In the genomic region with DNA sequence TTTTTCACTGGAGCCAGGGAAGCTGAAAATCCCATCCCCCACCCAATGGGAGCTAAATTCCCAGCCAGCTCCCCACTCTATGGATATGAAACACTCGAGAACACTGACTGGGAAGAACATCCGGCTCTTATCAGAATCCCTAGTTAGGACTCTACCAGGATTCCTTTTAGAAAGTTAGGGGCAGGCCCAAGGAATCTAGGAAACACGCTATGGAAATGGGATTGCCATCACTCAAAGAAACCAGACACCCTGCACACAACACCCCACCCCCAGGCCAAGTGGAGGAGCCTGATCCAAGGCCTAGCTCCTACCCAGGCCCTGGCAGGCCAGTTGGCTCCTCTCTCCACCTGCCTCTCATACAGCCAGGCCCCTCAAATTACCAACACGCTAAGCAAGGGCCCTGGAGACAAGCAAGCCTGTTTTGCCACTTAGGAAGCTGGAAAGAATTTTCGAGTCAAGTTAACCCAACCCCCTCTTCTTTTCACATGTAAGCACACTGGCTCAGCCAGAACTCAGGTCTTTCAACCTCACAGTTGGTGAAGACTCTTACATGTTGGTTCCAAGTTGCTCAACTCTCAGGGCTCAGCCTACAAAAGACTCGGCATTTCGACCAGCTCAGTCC, we compare ENCODE assay signal across 8 cellular contexts.
DNase-seq lines count a peak whose midpoint lies in the region; ATAC-seq and TF ChIP-seq lines count a peak whose summit lies in the region.

No MANE protein-coding gene starts in this region.

- peak overlapping the region; percentile 74 for H3K4me3 ChIP-seq in GM23338

- no peaks in the 10 kb centered on the region for H3K27me3 ChIP-seq in GM23338 (ENCODE audit: insufficient read depth)

- TF ChIP-seq CTCF in GM23338 (conservative IDR thresholded peaks at IDR 0.05; ENCODE audit: low read depth in 2 of 2), result no peak
- TF ChIP-seq CTCF in activated B cell treated with CpG ODN at 0.5 μM for 24 hours (IDR thresholded peaks at IDR 0.05), result no peak

- peaks cover 11% of the 10 kb centered on the region for H3K36me3 ChIP-seq in GM23338 (ENCODE audit: insufficient read depth)

- H3K79me2 ChIP-seq in GM23338 (replicated peaks; ENCODE audit: insufficient read depth), result peaks cover 76% of the 10 kb centered on the region

- peaks cover 45% of the 10 kb centered on the region for H4K20me1 ChIP-seq in GM23338 (replicated peaks; ENCODE audit: insufficient read depth)

- ATAC-seq in GM23338 (peak; percentile 64), activated B cell treated with CpG ODN at 0.5 μM for 24 hours (ENCODE audit: low read depth) (no peak), left ventricle myocardium superior (peak; percentile 49), HG03097 (IDR thresholded peaks at IDR 0.05; ENCODE audit: low FRiP score, unreplicated experiment) (no peak), GM19035 (IDR thresholded peaks at IDR 0.05; ENCODE audit: unreplicated experiment) (no peak)

- H3K4me1 Mint-ChIP-seq in GM23338 (peaks cover 65% of the 10 kb centered on the region), activated B cell treated with CpG ODN at 0.5 μM for 24 hours (peaks cover 82% of the 10 kb centered on the region)

- H3K4me3 Mint-ChIP-seq in GM23338 (peak overlapping the region; percentile 77), activated B cell treated with CpG ODN at 0.5 μM for 24 hours (peak overlapping the region; percentile 6)

- H3F3A ChIP-seq in GM23338 (replicated peaks; ENCODE audit: low read depth), result peaks cover 43% of the 10 kb centered on the region

- peaks cover 57% of the 10 kb centered on the region for H3K4me1 ChIP-seq in GM23338 (ENCODE audit: insufficient read depth)

- H3K9me3 Mint-ChIP-seq in GM23338 (no peaks in the 10 kb centered on the region), activated B cell treated with CpG ODN at 0.5 μM for 24 hours (no peaks in the 10 kb centered on the region)

- DNase-seq in GM23338 (ENCODE audit: low spot score) (peak; percentile 90), activated B cell treated with CpG ODN at 0.5 μM for 24 hours (no peak), left ventricle myocardium superior (peak; percentile 67), retina (peak; percentile 53), NCI-H748 (lab: John Stamatoyannopoulos, UW; ENCODE audit: unreplicated experiment) (no peak)
- no peak for DNase-seq in stimulated activated naive CD4-positive, alpha-beta T cell (lab: John Stamatoyannopoulos, UW)

- H3K36me3 Mint-ChIP-seq in GM23338 (ENCODE audit: low read depth) (peaks cover 74% of the 10 kb centered on the region), activated B cell treated with CpG ODN at 0.5 μM for 24 hours (ENCODE audit: low read depth) (peaks cover 11% of the 10 kb centered on the region)

- intact Hi-C loops in activated B cell treated with CpG ODN at 0.5 μM for 24 hours (cut with micrococcal nuclease) (loop anchor here (5.0 kb wide), 1 partner anchor 538 kb away; the partner anchor contains the start of gene PPIB), left ventricle myocardium superior (cut with micrococcal nuclease) (no loop called here)

- CTCF ChIA-PET in activated B cell treated with CpG ODN at 0.5 μM for 24 hours (lab: Charles Lee), result interaction anchor here (0.6 to 1.3 kb wide), 3 partner anchors 18 to 31 kb away, joined by 3 read pairs; no protein-coding TSS in a partner anchor

- POLR2A ChIA-PET in activated B cell treated with CpG ODN at 0.5 μM for 24 hours (lab: Charles Lee), result interaction anchor here (1.0 kb wide), 1 partner anchor 194 kb away, joined by 3 read pairs; no protein-coding TSS in a partner anchor

- peak overlapping the region; percentile 99 for H3K27ac ChIP-seq in GM23338 (ENCODE audit: low read depth)

- H3K27ac Mint-ChIP-seq in GM23338, result peak overlapping the region; percentile 100
- peak overlapping the region; percentile 21 for H3K27ac Mint-ChIP-seq in activated B cell treated with CpG ODN at 0.5 μM for 24 hours

- H3K27me3 Mint-ChIP-seq in GM23338 (ENCODE audit: insufficient read depth, low read depth, poor library complexity), result peaks cover 15% of the 10 kb centered on the region
- no peaks in the 10 kb centered on the region for H3K27me3 Mint-ChIP-seq in activated B cell treated with CpG ODN at 0.5 μM for 24 hours

- no peaks in the 10 kb centered on the region for H3K9me2 ChIP-seq in GM23338 (ENCODE audit: insufficient read depth)

- no peak overlapping the region for H2AFZ ChIP-seq in GM23338

- H3K4me2 ChIP-seq in GM23338, result peak overlapping the region; percentile 94

TF ChIP-seq in GM23338, 12 proteins besides CTCF, POLR2A, EP300 and RAD21:
- TF ChIP-seq POLR2AphosphoS5 (IDR thresholded peaks at IDR 0.05; ENCODE audit: low read depth) (peak; percentile 53), ZNF331 (CRISPR knock-in tag; IDR thresholded peaks at IDR 0.05; ENCODE audit: low read depth) (no peak), NANOG (IDR thresholded peaks at IDR 0.05; ENCODE audit: borderline replicate concordance) (0 out of 2 replicates have a peak, but pooled peaks have one; percentile 2), JUNB (IDR thresholded peaks at IDR 0.05; ENCODE audit: unreplicated experiment) (no peak), ZNF114 (CRISPR knock-in tag; IDR thresholded peaks at IDR 0.05) (no peak), CREB1 (CRISPR knock-in tag; IDR thresholded peaks at IDR 0.05; ENCODE audit: low read depth) (no peak), EZH2 (IDR thresholded peaks at IDR 0.05; ENCODE audit: low read depth, unreplicated experiment) (no peak)
- TF ChIP-seq, protein P1, sequence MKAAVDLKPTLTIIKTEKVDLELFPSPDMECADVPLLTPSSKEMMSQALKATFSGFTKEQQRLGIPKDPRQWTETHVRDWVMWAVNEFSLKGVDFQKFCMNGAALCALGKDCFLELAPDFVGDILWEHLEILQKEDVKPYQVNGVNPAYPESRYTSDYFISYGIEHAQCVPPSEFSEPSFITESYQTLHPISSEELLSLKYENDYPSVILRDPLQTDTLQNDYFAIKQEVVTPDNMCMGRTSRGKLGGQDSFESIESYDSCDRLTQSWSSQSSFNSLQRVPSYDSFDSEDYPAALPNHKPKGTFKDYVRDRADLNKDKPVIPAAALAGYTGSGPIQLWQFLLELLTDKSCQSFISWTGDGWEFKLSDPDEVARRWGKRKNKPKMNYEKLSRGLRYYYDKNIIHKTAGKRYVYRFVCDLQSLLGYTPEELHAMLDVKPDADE (IDR thresholded peaks at IDR 0.05), result peak; percentile 15; the same call in 1 of the 2 replicates

Comparison
In these comparisons a context has a peak if more than half of its experiments do, and no peak if none do; other contexts are left out.
1. ATAC-seq: peak in GM23338 (single experiment) and left ventricle myocardium superior (single experiment); none in activated B cell treated with CpG ODN at 0.5 μM for 24 hours (single experiment), HG03097 (single experiment) and GM19035 (single experiment).
2. DNase-seq: peak in GM23338 (single experiment), left ventricle myocardium superior (single experiment) and retina (single experiment); none in activated B cell treated with CpG ODN at 0.5 μM for 24 hours (single experiment), NCI-H748 (single experiment) and stimulated activated naive CD4-positive, alpha-beta T cell (0 of 6).